18 cellular contexts compared by ENCODE assay signal in the genomic region with DNA sequence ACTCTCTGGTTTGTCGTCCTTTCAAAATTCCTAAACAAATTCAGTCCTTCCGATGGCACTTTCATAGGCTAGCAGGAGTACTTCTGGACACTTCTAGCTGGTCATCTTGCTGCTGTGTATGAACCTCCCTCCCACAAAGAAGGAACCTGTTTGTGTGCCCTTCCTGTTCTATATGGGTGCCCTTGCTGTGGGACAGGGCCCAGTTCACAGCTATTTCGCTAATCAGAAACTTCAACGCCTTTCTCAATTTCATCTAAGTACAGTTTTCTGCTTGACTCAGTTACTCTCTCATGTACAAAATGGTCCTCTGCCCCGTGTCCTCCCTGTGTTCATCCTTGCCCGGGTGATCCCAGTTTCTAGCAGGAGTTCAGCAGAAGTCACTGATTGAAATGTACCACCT.
A peak's percentile ranks its signal among the peaks of the same experiment; 100 is the strongest.
DNase-seq lines count a peak whose midpoint lies in the region; ATAC-seq and TF ChIP-seq lines count a peak whose summit lies in the region.
"Had no signal": no experiment of that assay in that cellular context is flagged by ENCODE, and none has a peak within 500 bp of the region (broad histone marks: within the 10 kb centered on the region; RNA-seq: fewer than 3 reads in every experiment).

No MANE protein-coding gene starts in this region.

- ATAC-seq in heart left ventricle (no peak), left cardiac atrium (no peak), HG03196 (IDR thresholded peaks at IDR 0.05; ENCODE audit: unreplicated experiment) (no peak)
- ATAC-seq: esophagus mucosa, left ventricle myocardium superior, pancreas had no signal

- in situ Hi-C loops in brain microvascular endothelial cell (cut with HindIII; ENCODE audit: low pct_ligation_motif_present, low sequenced_read_pairs) = no loop called here

- 77 to 87% (median 81%) methylated on average over 6 of the region's 6 CpGs for WGBS in heart left ventricle, 4 donors

- no peaks in the 10 kb centered on the region for H4K20me1 ChIP-seq in osteoblast (ENCODE audit: insufficient read depth, low read length)

- H3K9me3 ChIP-seq in heart left ventricle (no peaks in the 10 kb centered on the region), osteoblast (ENCODE audit: low read depth, low read length) (no peaks in the 10 kb centered on the region), uterus (no peaks in the 10 kb centered on the region)
- H3K9me3 ChIP-seq: pancreas had no signal

- H3K36me3 ChIP-seq in heart left ventricle (peaks cover 0 to 3% (median 0%) of the 10 kb centered on the region in 9 donors), brain microvascular endothelial cell (replicated peaks) (peaks cover 4% of the 10 kb centered on the region), osteoblast (ENCODE audit: insufficient read depth, low read length) (no peaks in the 10 kb centered on the region), uterus (no peaks in the 10 kb centered on the region)
- H3K36me3 ChIP-seq: pancreas had no signal

- no peak overlapping the region for H3K4me2 ChIP-seq in osteoblast (ENCODE audit: insufficient read depth, low read length)

- H3K27me3 ChIP-seq in heart left ventricle (no peaks in the 10 kb centered on the region), brain microvascular endothelial cell (replicated peaks) (no peaks in the 10 kb centered on the region), osteoblast (ENCODE audit: insufficient read depth, low read length) (no peaks in the 10 kb centered on the region), uterus (no peaks in the 10 kb centered on the region)
- H3K27me3 ChIP-seq: pancreas had no signal

- no peak for DNase-seq in heart left ventricle
- DNase-seq in left cardiac atrium = no peak
- no peak for DNase-seq in brain microvascular endothelial cell
- DNase-seq in osteoblast (ENCODE audit: insufficient read length, low spot score, missing footprints) = no peak
- no peak for DNase-seq in uterus
- no peak for DNase-seq in NCI-H1436 treated with DMSO at 0.1 percent for 48 hours (lab: John Stamatoyannopoulos, UW)
- DNase-seq in HuH-7 (ENCODE audit: low spot score) = no peak
- DNase-seq: ACHN; activated naive CD4-positive, alpha-beta T cell; amniotic stem cell; left ventricle myocardium superior; NCI-H1930; pancreas; stimulated activated CD4-positive, alpha-beta T cell treated with anti-CD3 and anti-CD28 coated beads, Interleukin-2, amount 100 ng/mL, for 24 hours had no signal

- peaks cover 72% of the 10 kb centered on the region for H3K79me2 ChIP-seq in osteoblast (ENCODE audit: insufficient read depth, low read length)

- H3K4me1 ChIP-seq in heart left ventricle (peaks cover 3 to 91% (median 75%) of the 10 kb centered on the region in 12 donors), osteoblast (ENCODE audit: insufficient read depth, low read length) (peaks cover 92% of the 10 kb centered on the region), uterus (peaks cover 3 to 13% of the 10 kb centered on the region in 2 donors)

- TF ChIP-seq POLR2A in heart left ventricle (IDR thresholded peaks at IDR 0.05) (no peak), uterus (IDR thresholded peaks at IDR 0.05) (no peak)

- no peak overlapping the region for H2AFZ ChIP-seq in osteoblast (ENCODE audit: low read length)

- H3K4me3 ChIP-seq in heart left ventricle (no peak overlapping the region), brain microvascular endothelial cell (ENCODE audit: low read depth, low read length) (no peak overlapping the region), osteoblast (ENCODE audit: insufficient read depth, low read length) (no peak overlapping the region), uterus (no peak overlapping the region)
- H3K4me3 ChIP-seq: pancreas had no signal

- H3K27ac ChIP-seq in heart left ventricle (peak overlapping the region in 10 of 12 donors; percentile 1 to 88 (median 38)), brain microvascular endothelial cell (peak overlapping the region; percentile 96), osteoblast (ENCODE audit: low read depth, low read length) (peak overlapping the region; percentile 100), uterus (peak overlapping the region; percentile 48 to 76)
- H3K27ac ChIP-seq: C4-2B, HL-60 had no signal

- intact Hi-C loops in heart left ventricle (cut with DNase I) = loop anchor here in 1 of 10 donors (5.0 kb wide), 1 partner anchor 77 kb away; no protein-coding TSS in a partner anchor
- intact Hi-C loops in left cardiac atrium (cut with DNase I) = no loop called here
- intact Hi-C loops in uterus (cut with DNase I; ENCODE audit: low total_unique reads) = no loop called here

- no peak for TF ChIP-seq CTCF in heart left ventricle (IDR thresholded peaks at IDR 0.05)
- TF ChIP-seq CTCF in brain microvascular endothelial cell (IDR thresholded peaks at IDR 0.05; ENCODE audit: low read depth, low read length, missing control alignments) = no peak
- TF ChIP-seq CTCF in osteoblast (IDR thresholded peaks at IDR 0.05; ENCODE audit: extremely low read depth, low read depth, low read length) = no peak
- no peak for TF ChIP-seq CTCF in uterus (IDR thresholded peaks at IDR 0.05)

Comparison
In these comparisons a context has a peak if more than half of its experiments do, and no peak if none do; other contexts are left out.
1. H3K27ac ChIP-seq: peak in every context shown above with its lines; median percentile 100 in osteoblast; 96 in brain microvascular endothelial cell; 62 in uterus; 38 in heart left ventricle.